12 cellular contexts compared by ENCODE assay signal in the genomic region with DNA sequence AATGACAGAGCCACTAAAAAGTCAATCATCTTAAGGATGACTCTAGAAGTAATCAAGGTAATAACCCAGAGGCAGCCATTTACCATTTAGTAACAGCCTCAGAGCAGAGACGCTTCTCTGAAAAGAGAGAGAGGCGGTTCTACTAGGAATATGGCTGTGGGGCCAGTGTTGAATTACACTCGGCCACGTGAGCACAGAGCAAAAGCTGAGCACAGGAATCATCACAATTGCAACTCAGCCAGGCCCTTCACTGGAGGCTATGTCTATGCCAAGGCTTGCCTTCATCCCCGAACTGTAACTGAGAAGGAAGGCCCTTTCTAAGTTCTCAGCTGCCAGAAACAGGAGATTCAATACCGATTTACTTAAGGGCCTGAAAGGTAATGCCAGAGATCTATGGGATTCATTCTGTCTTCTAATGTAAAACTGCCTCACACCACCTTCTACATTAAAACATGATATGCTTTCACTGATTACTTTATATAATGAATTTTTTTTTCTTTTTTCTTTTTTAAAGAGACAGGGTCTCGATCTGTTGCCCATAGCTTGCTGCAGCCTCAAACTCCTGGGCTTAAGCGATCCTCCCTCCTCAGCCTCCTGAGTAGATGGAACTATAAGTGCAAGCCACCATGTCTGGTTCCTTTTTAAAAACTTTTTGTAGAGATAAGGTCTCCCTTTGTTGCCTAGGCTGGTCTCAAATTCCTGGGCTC.
DNase-seq lines count a peak whose midpoint lies in the region; ATAC-seq and TF ChIP-seq lines count a peak whose summit lies in the region.
"Had no signal": no experiment of that assay in that cellular context is flagged by ENCODE, and none has a peak within 500 bp of the region (broad histone marks: within the 10 kb centered on the region; RNA-seq: fewer than 3 reads in every experiment).

No MANE protein-coding gene starts in this region.

- peaks cover 1% of the 10 kb centered on the region for H3K4me1 ChIP-seq in right cardiac atrium (ENCODE audit: control insufficient read depth, insufficient read depth, low read length)
- H3K4me1 ChIP-seq in skeletal muscle satellite cell (ENCODE audit: control insufficient read depth, insufficient read depth, low read length) = peaks cover 3% of the 10 kb centered on the region
- H3K4me1 ChIP-seq: SJSA1 had no signal

- WGBS in right cardiac atrium = 54% methylated on average over 8 of the region's 8 CpGs

- no peak for TF ChIP-seq CTCF in astrocyte of the spinal cord (IDR thresholded peaks at IDR 0.05; ENCODE audit: low read depth, low read length)

- DNase-seq in NCI-H187 treated with DMSO at 0.1 percent for 48 hours (lab: John Stamatoyannopoulos, UW) (peak; percentile 16), astrocyte of the spinal cord (ENCODE audit: low read depth, low spot score) (peak; percentile 70), right cardiac atrium (peak; percentile 45 to 77 (median 66)), H7 (no peak), KG1 (lab: John Stamatoyannopoulos, UW) (no peak)
- DNase-seq in effector CD8-positive, alpha-beta T cell (lab: John Stamatoyannopoulos, UW) = no peak
- DNase-seq: cerebellar nuclear complex, MV-4-11 had no signal

- H3K27me3 ChIP-seq in right cardiac atrium (ENCODE audit: control insufficient read depth, insufficient read depth) (no peaks in the 10 kb centered on the region), skeletal muscle satellite cell (ENCODE audit: control insufficient read depth, insufficient read depth, low read length) (no peaks in the 10 kb centered on the region), H7 (ENCODE audit: control insufficient read depth, insufficient read depth, low read length) (no peaks in the 10 kb centered on the region)
- H3K27me3 ChIP-seq: SJSA1 had no signal

- in situ Hi-C loops in astrocyte of the spinal cord (cut with HindIII; ENCODE audit: low sequenced_read_pairs) = no loop called here

- ATAC-seq in right cardiac atrium = peak; percentile 87 to 93
- no peak for ATAC-seq in GM19467 (IDR thresholded peaks at IDR 0.05; ENCODE audit: unreplicated experiment)
- ATAC-seq: left colon had no signal

- H3K4me2 ChIP-seq in skeletal muscle satellite cell (ENCODE audit: low read length) = peak overlapping the region; percentile 21

- H3K36me3 ChIP-seq in skeletal muscle satellite cell (ENCODE audit: insufficient read depth, low read length) (no peaks in the 10 kb centered on the region), H7 (replicated peaks; ENCODE audit: control insufficient read depth, insufficient read depth, low read length) (no peaks in the 10 kb centered on the region)

- H3K9me3 ChIP-seq in right cardiac atrium (ENCODE audit: control insufficient read depth, low read length) = no peaks in the 10 kb centered on the region
- no peaks in the 10 kb centered on the region for H3K9me3 ChIP-seq in skeletal muscle satellite cell (replicated peaks; ENCODE audit: low read length)
- H3K9me3 ChIP-seq: SJSA1 had no signal

- no peak overlapping the region for H3K27ac ChIP-seq in right cardiac atrium (ENCODE audit: low read length)
- H3K27ac ChIP-seq: SJSA1 had no signal

- H3K4me3 ChIP-seq in astrocyte of the spinal cord (ENCODE audit: low read depth, low read length) = no peak overlapping the region
- no peak overlapping the region for H3K4me3 ChIP-seq in right cardiac atrium (ENCODE audit: low read length)
- no peak overlapping the region for H3K4me3 ChIP-seq in skeletal muscle satellite cell (ENCODE audit: low read length)
- H3K4me3 ChIP-seq in H7 (ENCODE audit: insufficient read depth, low read depth, low read length) = no peak overlapping the region
- H3K4me3 ChIP-seq: SJSA1 had no signal

- intact Hi-C loops in right cardiac atrium (cut with DNase I) = loop anchor here in 1 of 4 donors (10.0 kb wide), 1 partner anchor 60 kb away; no protein-coding TSS in a partner anchor

- no peak overlapping the region for H3K9ac ChIP-seq in skeletal muscle satellite cell (ENCODE audit: low read depth, low read length)

Comparison
In these comparisons a context has a peak if more than half of its experiments do, and no peak if none do; other contexts are left out.
1. DNase-seq: peak in NCI-H187 treated with DMSO at 0.1 percent for 48 hours (single experiment), astrocyte of the spinal cord (single experiment) and right cardiac atrium (3 of 3); none in H7 (single experiment), effector CD8-positive, alpha-beta T cell (single experiment) and KG1 (single experiment).